Comparison of ENCODE assay signal across 8 cellular contexts in genomic region chr6:163416640-163417253, GRCh38. TPM values are rescaled to one million over a fixed set of nuclear protein-coding genes. Genes with fewer than 3 reads are reported as not detected.
DNase-seq lines count a peak whose midpoint lies in the region; ATAC-seq and TF ChIP-seq lines count a peak whose summit lies in the region.

No MANE protein-coding gene starts in this region.

- no peaks in the 10 kb centered on the region for H3K36me3 Mint-ChIP-seq in activated CD4-positive, alpha-beta memory T cell treated with anti-CD3 and anti-CD28 coated beads, Interleukin-2, amount 10 ng/mL, durations not matched to agents 7 days and 5 days (ENCODE audit: low read depth)
- H3K36me3 Mint-ChIP-seq in nephron (ENCODE audit: low read depth), result peaks cover 7% of the 10 kb centered on the region

- H3K4me3 Mint-ChIP-seq in activated CD4-positive, alpha-beta memory T cell treated with anti-CD3 and anti-CD28 coated beads, Interleukin-2, amount 10 ng/mL, durations not matched to agents 7 days and 5 days, result peak overlapping the region; percentile 79
- peak overlapping the region; percentile 97 to 99 (median 98) for H3K4me3 Mint-ChIP-seq in nephron

- TF ChIP-seq CTCF in fibroblast of lung (conservative IDR thresholded peaks at IDR 0.05 in 1 of 2, IDR thresholded peaks at IDR 0.05 in 1 of 2; ENCODE audit: low read depth in 1 of 2, low read length in 2 of 2) (peak; percentile 47 to 55), nephron (IDR thresholded peaks at IDR 0.05; ENCODE audit: unreplicated experiment in 3 of 3) (peak; percentile 52 to 81 (median 74))

- peak; percentile 30 for DNase-seq in activated gamma-delta T cell treated with Interleukin-2 at 50 U/mL for 16 hours
- no peak for DNase-seq in activated gamma-delta T cell (lab: John Stamatoyannopoulos, UW)
- peak; percentile 44 for DNase-seq in NCI-H1048 (lab: John Stamatoyannopoulos, UW)
- DNase-seq in activated CD4-positive, alpha-beta memory T cell treated with anti-CD3 and anti-CD28 coated beads, Interleukin-2, amount 10 ng/mL, durations not matched to agents 7 days and 5 days, result peak; percentile 38
- DNase-seq in fibroblast of lung (ENCODE audit: low read depth in 2 of 2), result peak; percentile 86 to 91
- DNase-seq in effector CD8-positive, alpha-beta T cell (lab: John Stamatoyannopoulos, UW), result no peak

- no peak for ATAC-seq in GM19467 (IDR thresholded peaks at IDR 0.05; ENCODE audit: unreplicated experiment)

- H3K4me1 Mint-ChIP-seq in activated CD4-positive, alpha-beta memory T cell treated with anti-CD3 and anti-CD28 coated beads, Interleukin-2, amount 10 ng/mL, durations not matched to agents 7 days and 5 days, result peaks cover 45% of the 10 kb centered on the region
- peaks cover 35% of the 10 kb centered on the region for H3K4me1 Mint-ChIP-seq in nephron

- peak overlapping the region; percentile 76 for H3K4me2 ChIP-seq in fibroblast of lung (ENCODE audit: extremely low read depth, insufficient read depth, low read length)

- peaks cover 68% of the 10 kb centered on the region for H3K79me2 ChIP-seq in fibroblast of lung (ENCODE audit: control insufficient read depth, insufficient read depth, low read length)

- H3K27me3 ChIP-seq in fibroblast of lung (ENCODE audit: control insufficient read depth, insufficient read depth, low read length), result no peaks in the 10 kb centered on the region

- POLR2A ChIA-PET in activated CD4-positive, alpha-beta memory T cell treated with anti-CD3 and anti-CD28 coated beads, Interleukin-2, amount 10 ng/mL, durations not matched to agents 7 days and 5 days (lab: Charles Lee), result interaction anchor here (1.1 to 2.4 kb wide), 3 partner anchors 10 to 44 kb away, joined by 4 to 24 read pairs (median 12); no protein-coding TSS in a partner anchor

- CTCF ChIA-PET in activated CD4-positive, alpha-beta memory T cell treated with anti-CD3 and anti-CD28 coated beads, Interleukin-2, amount 10 ng/mL, durations not matched to agents 7 days and 5 days (lab: Charles Lee), result interaction anchor here (1.0 to 2.7 kb wide), 5 partner anchors 9 to 138 kb away, joined by 3 to 17 read pairs (median 6); no protein-coding TSS in a partner anchor

- H3K9ac ChIP-seq in fibroblast of lung (ENCODE audit: insufficient read depth, low read length), result peak overlapping the region; percentile 74

- H3K9me3 Mint-ChIP-seq in activated CD4-positive, alpha-beta memory T cell treated with anti-CD3 and anti-CD28 coated beads, Interleukin-2, amount 10 ng/mL, durations not matched to agents 7 days and 5 days, result no peaks in the 10 kb centered on the region
- H3K9me3 Mint-ChIP-seq in nephron, result no peaks in the 10 kb centered on the region

- no peaks in the 10 kb centered on the region for H4K20me1 ChIP-seq in fibroblast of lung (ENCODE audit: control insufficient read depth, extremely low read depth, insufficient read depth, low read length)

- H3K27ac Mint-ChIP-seq in activated CD4-positive, alpha-beta memory T cell treated with anti-CD3 and anti-CD28 coated beads, Interleukin-2, amount 10 ng/mL, durations not matched to agents 7 days and 5 days, result peak overlapping the region; percentile 91
- H3K27ac Mint-ChIP-seq in nephron, result peak overlapping the region; percentile 98 to 100 (median 100)

- H3K9me3 ChIP-seq in fibroblast of lung (ENCODE audit: control insufficient read depth, insufficient read depth, low read depth, low read length), result no peaks in the 10 kb centered on the region

- H3K4me3 ChIP-seq in fibroblast of lung (replicated peaks in 1 of 4; ENCODE audit: control extremely low read depth in 1 of 4, insufficient read depth in 1 of 4, low read depth in 3 of 4, low read length in 4 of 4), result peak overlapping the region; percentile 80 to 99 (median 88)

- H3K4me1 ChIP-seq in fibroblast of lung (ENCODE audit: control insufficient read depth, extremely low read depth, insufficient read depth, low read length), result peaks cover 3% of the 10 kb centered on the region

- peak overlapping the region; percentile 83 for H3K27ac ChIP-seq in fibroblast of lung (ENCODE audit: insufficient read depth, low read length)

- no peaks in the 10 kb centered on the region for H3K27me3 Mint-ChIP-seq in activated CD4-positive, alpha-beta memory T cell treated with anti-CD3 and anti-CD28 coated beads, Interleukin-2, amount 10 ng/mL, durations not matched to agents 7 days and 5 days
- no peaks in the 10 kb centered on the region for H3K27me3 Mint-ChIP-seq in nephron (ENCODE audit: low read depth)

- no peaks in the 10 kb centered on the region for H3K36me3 ChIP-seq in fibroblast of lung (ENCODE audit: control insufficient read depth, insufficient read depth, low read length)

- H2AFZ ChIP-seq in fibroblast of lung (ENCODE audit: low read length), result no peak overlapping the region

RNA-seq across cellular contexts. Expression of gene QKI, which starts 2.2 kb away (rescaled TPM):
- total RNA-seq in activated CD4-positive, alpha-beta memory T cell treated with anti-CD3 and anti-CD28 coated beads, Interleukin-2, amount 10 ng/mL, durations not matched to agents 7 days and 5 days, result 10 to 100 TPM; 67.6 to 74.6 TPM
- 121 and 129 TPM in 2 replicates for total RNA-seq in fibroblast of lung
- 218 and 224 TPM in 2 replicates for polyA plus RNA-seq in fibroblast of lung
- 92.7 and 102 TPM in 2 replicates for polyA plus RNA-seq in fibroblast of lung (2012)
- 267 and 323 TPM in 2 replicates for polyA minus RNA-seq in fibroblast of lung (ENCODE audit: low replicate concordance)

Comparison
In these comparisons a context has a peak if more than half of its experiments do, and no peak if none do; other contexts are left out.
1. DNase-seq: peak in activated gamma-delta T cell treated with Interleukin-2 at 50 U/mL for 16 hours (single experiment), NCI-H1048 (single experiment), activated CD4-positive, alpha-beta memory T cell treated with anti-CD3 and anti-CD28 coated beads, Interleukin-2, amount 10 ng/mL, durations not matched to agents 7 days and 5 days (single experiment) and fibroblast of lung (2 of 2); none in activated gamma-delta T cell (single experiment) and effector CD8-positive, alpha-beta T cell (single experiment).